ENCODE assay signal across 13 cellular contexts in the genomic region with DNA sequence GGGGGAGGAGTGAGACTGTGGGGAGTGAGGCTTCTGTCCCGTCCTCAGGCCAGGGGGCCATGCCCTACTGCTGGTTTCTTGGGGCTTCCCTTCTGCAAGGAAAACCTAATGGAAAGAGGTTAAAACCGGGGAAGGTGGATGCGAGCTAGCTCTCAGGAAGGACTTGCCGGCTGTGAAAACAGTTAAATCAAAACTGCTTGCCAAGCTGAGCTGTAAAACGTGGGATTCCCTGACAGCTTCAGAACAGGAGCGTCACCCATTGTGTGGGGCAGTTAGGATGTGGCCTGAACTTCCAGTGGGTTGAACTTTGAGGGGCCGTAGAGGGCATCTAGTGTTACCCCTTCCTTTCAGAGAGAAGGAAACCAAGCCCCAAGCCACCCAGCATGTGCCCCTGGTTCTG. TPM values are rescaled to one million over a fixed set of nuclear protein-coding genes. Genes with fewer than 3 reads are reported as not detected.
DNase-seq lines count a peak whose midpoint lies in the region; ATAC-seq and TF ChIP-seq lines count a peak whose summit lies in the region.
"Had no signal": no experiment of that assay in that cellular context is flagged by ENCODE, and none has a peak within 500 bp of the region (broad histone marks: within the 10 kb centered on the region; RNA-seq: fewer than 3 reads in every experiment).

No MANE protein-coding gene starts in this region.

- no peaks in the 10 kb centered on the region for H3K9me3 Mint-ChIP-seq in activated CD4-positive, alpha-beta memory T cell treated with anti-CD3 and anti-CD28 coated beads, Interleukin-2, amount 10 ng/mL, durations not matched to agents 7 days and 5 days
- H3K9me3 Mint-ChIP-seq: CD4-positive, alpha-beta T cell had no signal

- H3K4me1 ChIP-seq in hepatocyte (ENCODE audit: insufficient read depth) (peaks cover 20% of the 10 kb centered on the region), skeletal muscle tissue (ENCODE audit: control insufficient read depth in 3 of 3, insufficient read depth in 3 of 3, low read length in 3 of 3) (peaks cover 73 to 85% (median 78%) of the 10 kb centered on the region in 3 donors)

- H3K9me3 ChIP-seq in hepatocyte (ENCODE audit: low read depth), result no peaks in the 10 kb centered on the region
- no peaks in the 10 kb centered on the region for H3K9me3 ChIP-seq in skeletal muscle tissue (ENCODE audit: control insufficient read depth in 3 of 3, low read length in 3 of 3)
- H3K9me3 ChIP-seq: neutrophil had no signal

- H3K9ac ChIP-seq in skeletal muscle tissue (ENCODE audit: low read depth in 1 of 3, low read length in 3 of 3), result peak overlapping the region; percentile 57 to 59 (median 58)

- no peaks in the 10 kb centered on the region for H3K9me2 ChIP-seq in hepatocyte (replicated peaks; ENCODE audit: insufficient read depth)

- H3K4me2 ChIP-seq in hepatocyte, result no peak overlapping the region

- H3K27ac ChIP-seq in C4-2B (0 out of 2 replicates have a peak overlapping the region, but pooled peaks have one; percentile 1), hepatocyte (peak overlapping the region; percentile 27), skeletal muscle tissue (ENCODE audit: low read depth, low read length) (peak overlapping the region; percentile 82)
- H3K27ac ChIP-seq: neutrophil had no signal

- H3K27me3 ChIP-seq in hepatocyte, result no peaks in the 10 kb centered on the region
- H3K27me3 ChIP-seq in skeletal muscle tissue (ENCODE audit: control insufficient read depth in 3 of 3, insufficient read depth in 3 of 3, low read length in 3 of 3), result no peaks in the 10 kb centered on the region
- H3K27me3 ChIP-seq: neutrophil had no signal

- no peaks in the 10 kb centered on the region for H3K36me3 ChIP-seq in hepatocyte (replicated peaks; ENCODE audit: insufficient read depth, low read depth)
- no peaks in the 10 kb centered on the region for H3K36me3 ChIP-seq in skeletal muscle tissue (ENCODE audit: control insufficient read depth in 3 of 3, insufficient read depth in 3 of 3, low read length in 3 of 3)
- H3K36me3 ChIP-seq: neutrophil had no signal

- peaks cover 62% of the 10 kb centered on the region for H3K79me2 ChIP-seq in hepatocyte

- POLR2A ChIA-PET in activated CD4-positive, alpha-beta memory T cell treated with anti-CD3 and anti-CD28 coated beads, Interleukin-2, amount 10 ng/mL, durations not matched to agents 7 days and 5 days (lab: Charles Lee), result interaction anchor here (1.6 to 1.9 kb wide), 2 partner anchors 8 to 12 kb away, joined by 3 to 8 read pairs; no protein-coding TSS in a partner anchor

- no peak overlapping the region for H3K4me3 Mint-ChIP-seq in activated CD4-positive, alpha-beta memory T cell treated with anti-CD3 and anti-CD28 coated beads, Interleukin-2, amount 10 ng/mL, durations not matched to agents 7 days and 5 days
- H3K4me3 Mint-ChIP-seq: CD4-positive, alpha-beta T cell had no signal

- no peaks in the 10 kb centered on the region for H3K27me3 Mint-ChIP-seq in activated CD4-positive, alpha-beta memory T cell treated with anti-CD3 and anti-CD28 coated beads, Interleukin-2, amount 10 ng/mL, durations not matched to agents 7 days and 5 days
- H3K27me3 Mint-ChIP-seq: CD4-positive, alpha-beta T cell had no signal

- no peaks in the 10 kb centered on the region for H4K20me1 ChIP-seq in hepatocyte (ENCODE audit: insufficient read depth, poor library complexity, severe bottlenecking)

- ATAC-seq in GM18505 (IDR thresholded peaks at IDR 0.05; ENCODE audit: unreplicated experiment), result no peak

- H2AFZ ChIP-seq in hepatocyte, result no peak overlapping the region

- no peak for TF ChIP-seq POLR2A in GM18505 (IDR thresholded peaks at IDR 0.05; ENCODE audit: borderline replicate concordance, extremely low read depth, insufficient read depth, insufficient read length)

- H3K4me1 Mint-ChIP-seq in activated CD4-positive, alpha-beta memory T cell treated with anti-CD3 and anti-CD28 coated beads, Interleukin-2, amount 10 ng/mL, durations not matched to agents 7 days and 5 days, result peaks cover 70% of the 10 kb centered on the region

- H3K36me3 Mint-ChIP-seq in activated CD4-positive, alpha-beta memory T cell treated with anti-CD3 and anti-CD28 coated beads, Interleukin-2, amount 10 ng/mL, durations not matched to agents 7 days and 5 days (ENCODE audit: low read depth), result peaks cover 4% of the 10 kb centered on the region

- WGBS in hepatocyte (ENCODE audit: low lambda C conversion rate, missing lambda C conversion rate), result 82% methylated on average over 6 of the region's 7 CpGs

- TF ChIP-seq CTCF in C4-2B (conservative IDR thresholded peaks at IDR 0.05) (no peak), hepatocyte (IDR thresholded peaks at IDR 0.05; ENCODE audit: poor library complexity) (no peak)

- no peak for DNase-seq in activated CD4-positive, alpha-beta memory T cell treated with anti-CD3 and anti-CD28 coated beads, Interleukin-2, amount 10 ng/mL, durations not matched to agents 7 days and 5 days
- DNase-seq in hepatocyte (ENCODE audit: low spot score) (no peak), Kasumi-1 (lab: John Stamatoyannopoulos, UW) (no peak), NOMO-1 (lab: John Stamatoyannopoulos, UW; ENCODE audit: unreplicated experiment in 2 of 2) (no peak)
- no peak for DNase-seq in stimulated activated CD8-positive, alpha-beta memory T cell treated with anti-CD3 and anti-CD28 coated beads, Interleukin-4, amount 100 ng/mL, for 48 hours
- DNase-seq: CD4-positive, alpha-beta T cell; foreskin melanocyte; H7; NCI-H510A had no signal

- H3K27ac Mint-ChIP-seq in activated CD4-positive, alpha-beta memory T cell treated with anti-CD3 and anti-CD28 coated beads, Interleukin-2, amount 10 ng/mL, durations not matched to agents 7 days and 5 days, result peak overlapping the region; percentile 95
- H3K27ac Mint-ChIP-seq: CD4-positive, alpha-beta T cell had no signal

- H3K4me3 ChIP-seq in hepatocyte, result no peak overlapping the region
- peak overlapping the region in 1 of 3 donors; percentile 41 for H3K4me3 ChIP-seq in skeletal muscle tissue (ENCODE audit: low read length in 3 of 3)

- CTCF ChIA-PET in activated CD4-positive, alpha-beta memory T cell treated with anti-CD3 and anti-CD28 coated beads, Interleukin-2, amount 10 ng/mL, durations not matched to agents 7 days and 5 days (lab: Charles Lee), result interaction anchor here (1.6 to 3.8 kb wide), 2 partner anchors 15 to 43 kb away, joined by 5 to 24 read pairs; no protein-coding TSS in a partner anchor

RNA-seq across cellular contexts. Expression of gene TSPAN15, which starts 13.1 kb away (rescaled TPM):
- 1 to 10 TPM; 9.0 to 9.1 TPM for total RNA-seq in activated CD4-positive, alpha-beta memory T cell treated with anti-CD3 and anti-CD28 coated beads, Interleukin-2, amount 10 ng/mL, durations not matched to agents 7 days and 5 days
- 25.8 and 29.0 TPM in 2 replicates for total RNA-seq in hepatocyte
- polyA plus RNA-seq in hepatocyte, result 58.5 and 66.4 TPM in 2 replicates
- total RNA-seq in skeletal muscle tissue, result 72.0 TPM

RNA-seq across cellular contexts. Expression of gene TACR2, which starts 47.7 kb away (rescaled TPM):
- total RNA-seq in activated CD4-positive, alpha-beta memory T cell treated with anti-CD3 and anti-CD28 coated beads, Interleukin-2, amount 10 ng/mL, durations not matched to agents 7 days and 5 days, result not detected
- total RNA-seq in hepatocyte, result 0.07 TPM in 1 of 2 replicates, not detected in the other
- polyA plus RNA-seq in hepatocyte, result 0.63 TPM in 1 of 2 replicates, not detected in the other
- total RNA-seq in skeletal muscle tissue, result not detected
- total RNA-seq: CD4-positive, alpha-beta T cell; H7 had no signal

Comparison
In these comparisons a context has a peak if more than half of its experiments do, and no peak if none do; other contexts are left out.
1. H3K27ac ChIP-seq: peak in every context shown above with its lines; median percentile 82 in skeletal muscle tissue; 27 in hepatocyte; 1 in C4-2B.